ENCODE assay signal across 8 cellular contexts in genomic region chr11:798093-798713, GRCh38. TPM values are rescaled to one million over a fixed set of nuclear protein-coding genes. Genes with fewer than 3 reads are reported as not detected.
DNase-seq lines count a peak whose midpoint lies in the region; ATAC-seq, FAIRE-seq and TF ChIP-seq lines count a peak whose summit lies in the region.

Gene SLC25A22 (minus strand): TSS chr11:798281. CDS start chr11:795006, 3,275 bp downstream.

- H2BK12ac ChIP-seq in neuronal stem cell (ENCODE audit: low read length), result no peak within 1 kb of the TSS

- peak within 1 kb of the TSS; percentile 81 for H2BK120ac ChIP-seq in neuronal stem cell (ENCODE audit: low read depth, low read length)

- peaks cover 59% of the 10 kb centered on the region for H3K36me3 ChIP-seq in DND-41 (ENCODE audit: insufficient read depth, low read length)
- peaks cover 37 to 61% of the 10 kb centered on the region in 2 donors for H3K36me3 ChIP-seq in neuronal stem cell (replicated peaks in 1 of 2; ENCODE audit: control insufficient read depth in 2 of 2, insufficient read depth in 2 of 2, low read length in 2 of 2)

- peaks cover 59% of the 10 kb centered on the region for H3K4me1 ChIP-seq in DND-41 (ENCODE audit: insufficient read depth, low read length)
- peaks cover 10 to 15% of the 10 kb centered on the region in 2 donors for H3K4me1 ChIP-seq in neuronal stem cell (ENCODE audit: control insufficient read depth in 2 of 2, insufficient read depth in 1 of 2, low read depth in 1 of 2, low read length in 2 of 2)

- H3K9me3 ChIP-seq in DND-41 (ENCODE audit: insufficient read depth, low read length, severe bottlenecking) (no peaks in the 10 kb centered on the region), neuronal stem cell (replicated peaks in 1 of 2; ENCODE audit: control insufficient read depth in 2 of 2, insufficient read depth in 1 of 2, low read depth in 1 of 2, low read length in 2 of 2) (no peaks in the 10 kb centered on the region)

- H2BK5ac ChIP-seq in neuronal stem cell (ENCODE audit: low read length), result peak within 1 kb of the TSS; percentile 99

- peak; percentile 81 for DNase-seq in DND-41
- no peak for DNase-seq in Jurkat, Clone E6-1 (ENCODE audit: low read depth, low spot score)
- DNase-seq in SHP77 treated with DMSO at 0.1 percent for 48 hours (lab: John Stamatoyannopoulos, UW), result peak; percentile 6
- peak; percentile 76 for DNase-seq in activated gamma-delta T cell treated with anti-CD3 and anti-CD28 coated beads, Interleukin-2, amount 50 U/mL, for 16 hours (ENCODE audit: low read depth)
- peak; percentile 97 to 99 for DNase-seq in frontal cortex (ENCODE audit: low spot score in 2 of 2)
- peak; percentile 83 for DNase-seq in neuronal stem cell (ENCODE audit: low spot score)

- no peaks in the 10 kb centered on the region for H3K27me3 ChIP-seq in DND-41 (ENCODE audit: insufficient read depth, low read length, poor library complexity)
- no peaks in the 10 kb centered on the region for H3K27me3 ChIP-seq in neuronal stem cell (ENCODE audit: control insufficient read depth in 3 of 3, insufficient read depth in 3 of 3, low read depth in 1 of 3, low read length in 3 of 3)

- H3K4me2 ChIP-seq in DND-41 (ENCODE audit: insufficient read depth, low read length), result peak within 1 kb of the TSS; percentile 97
- H3K4me2 ChIP-seq in neuronal stem cell (ENCODE audit: insufficient read depth, low read length, poor library complexity, severe bottlenecking), result peak within 1 kb of the TSS; percentile 92

- H2AK5ac ChIP-seq in neuronal stem cell (ENCODE audit: low read depth, low read length), result peak within 1 kb of the TSS; percentile 89

- H4K20me1 ChIP-seq in DND-41 (ENCODE audit: insufficient read depth, low read length), result peaks cover 65% of the 10 kb centered on the region

- TF ChIP-seq CTCF in DND-41 (IDR thresholded peaks at IDR 0.05; ENCODE audit: borderline replicate concordance, extremely low read depth, low read length, poor library complexity, severe bottlenecking), result peak; percentile 84

- peak within 1 kb of the TSS; percentile 84 for H3K4ac ChIP-seq in neuronal stem cell (ENCODE audit: low read length)

- FAIRE-seq in frontal cortex (lab: Jason Lieb, UNC), result no peak

- peak within 1 kb of the TSS; percentile 100 for H3K14ac ChIP-seq in neuronal stem cell (ENCODE audit: low read length)

- H3K9ac ChIP-seq in DND-41 (ENCODE audit: low read depth, low read length) (peak within 1 kb of the TSS; percentile 86), neuronal stem cell (ENCODE audit: low read depth, low read length, poor library complexity) (peak within 1 kb of the TSS; percentile 97)

- H3K79me2 ChIP-seq in DND-41 (ENCODE audit: insufficient read depth, low read length), result peaks cover 38% of the 10 kb centered on the region

- H3K18ac ChIP-seq in neuronal stem cell (ENCODE audit: low read length), result peak within 1 kb of the TSS; percentile 100

- H4K91ac ChIP-seq in neuronal stem cell (ENCODE audit: low read depth, low read length, poor library complexity), result no peak within 1 kb of the TSS

- ATAC-seq in DND-41 (ENCODE audit: insufficient read depth, low read depth) (peak; percentile 50), GM21529 (IDR thresholded peaks at IDR 0.05; ENCODE audit: unreplicated experiment) (peak; percentile 55)

- peak within 1 kb of the TSS; percentile 67 to 98 for H3K4me3 ChIP-seq in DND-41 (ENCODE audit: low read depth in 1 of 2, low read length in 2 of 2)
- H3K4me3 ChIP-seq in Jurkat, Clone E6-1 (ENCODE audit: low read length), result peak within 1 kb of the TSS; percentile 85
- H3K4me3 ChIP-seq in neuronal stem cell (ENCODE audit: low read length in 2 of 2), result peak within 1 kb of the TSS; percentile 99 to 100

- H3K23ac ChIP-seq in neuronal stem cell (ENCODE audit: low read depth, low read length, poor library complexity), result peak within 1 kb of the TSS; percentile 99

- peak within 1 kb of the TSS; percentile 87 for H2BK15ac ChIP-seq in neuronal stem cell (ENCODE audit: low read length)

- peaks cover 28% of the 10 kb centered on the region for H3K79me1 ChIP-seq in neuronal stem cell (ENCODE audit: low read depth, low read length)

- H2AFZ ChIP-seq in DND-41 (ENCODE audit: low read depth, low read length) (peak within 1 kb of the TSS; percentile 80), neuronal stem cell (ENCODE audit: low read length) (peak within 1 kb of the TSS; percentile 88)

- no CpG with 5 or more reads among the region's 69 CpGs for WGBS in neuronal stem cell (ENCODE audit: extremely low coverage in 2 of 2, insufficient read length in 2 of 2, insufficient replicate concordance in 1 of 2), 2 donors

- H3K27ac ChIP-seq in DND-41 (ENCODE audit: low read length), result peak within 1 kb of the TSS; percentile 84
- peak within 1 kb of the TSS; percentile 86 for H3K27ac ChIP-seq in neuronal stem cell (replicated peaks; ENCODE audit: low read length)
- peak within 1 kb of the TSS; percentile 81 for H3K27ac ChIP-seq in temporal lobe (ENCODE audit: low read depth, low read length)

- H4K8ac ChIP-seq in neuronal stem cell (ENCODE audit: low read depth, low read length), result peak within 1 kb of the TSS; percentile 3

RNA-seq across cellular contexts. Expression of gene SLC25A22, which starts in this region (rescaled TPM):
- 27.1 TPM for polyA plus RNA-seq in Jurkat, Clone E6-1 (2012; ENCODE audit: insufficient read depth, insufficient read length)
- total RNA-seq in frontal cortex (14.7 TPM), temporal lobe (19.7 TPM)
- polyA plus RNA-seq in neuronal stem cell (2013, experiment 1 of 2), result 26.6 TPM
- polyA plus RNA-seq in neuronal stem cell (2013, experiment 2 of 2), result 26.0 TPM
